In the genomic region with DNA sequence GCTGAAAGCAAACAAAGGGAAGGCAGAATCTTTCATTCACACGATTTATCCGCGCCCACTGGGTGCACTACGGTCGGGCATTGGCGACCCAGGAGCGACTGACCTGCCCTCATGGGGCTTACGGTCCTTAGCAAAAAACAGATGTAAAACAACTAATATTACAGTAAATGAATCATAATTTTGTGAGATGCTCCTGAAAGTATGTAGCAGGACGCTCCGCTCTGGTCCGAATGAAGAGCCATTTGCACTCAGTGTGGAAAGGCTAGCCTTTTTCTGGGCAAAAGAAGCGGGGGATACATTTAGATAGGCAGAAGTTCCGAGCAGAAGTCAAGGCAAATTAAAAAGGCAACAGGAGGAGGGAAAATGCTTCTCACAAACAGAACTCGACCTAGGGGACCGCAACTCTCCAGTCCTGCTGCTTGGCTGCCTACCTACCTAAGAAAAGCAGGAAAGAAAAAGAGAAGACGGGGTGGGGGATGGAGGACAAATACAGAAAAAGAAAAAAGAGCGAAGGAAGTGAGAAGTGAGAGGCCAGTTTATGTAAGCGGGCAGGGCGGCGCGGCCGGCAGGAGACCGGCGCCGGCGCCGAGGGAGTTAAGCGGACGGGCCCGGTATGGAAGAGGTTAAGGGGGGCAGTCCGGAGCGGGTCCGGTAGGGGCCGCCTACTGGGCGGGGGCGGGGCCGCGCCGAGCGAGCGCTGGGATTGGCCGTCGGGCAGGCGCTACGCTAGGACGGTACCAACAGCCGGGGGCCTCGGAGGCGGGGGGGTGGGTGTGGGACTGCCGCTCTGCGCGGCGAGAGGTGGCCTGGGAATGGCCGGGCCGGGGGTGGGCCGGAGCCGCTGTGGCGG, we compare ENCODE assay signal across 1 cellular context.
TF ChIP-seq lines count a peak whose summit lies in the region.

A gene with protein sequence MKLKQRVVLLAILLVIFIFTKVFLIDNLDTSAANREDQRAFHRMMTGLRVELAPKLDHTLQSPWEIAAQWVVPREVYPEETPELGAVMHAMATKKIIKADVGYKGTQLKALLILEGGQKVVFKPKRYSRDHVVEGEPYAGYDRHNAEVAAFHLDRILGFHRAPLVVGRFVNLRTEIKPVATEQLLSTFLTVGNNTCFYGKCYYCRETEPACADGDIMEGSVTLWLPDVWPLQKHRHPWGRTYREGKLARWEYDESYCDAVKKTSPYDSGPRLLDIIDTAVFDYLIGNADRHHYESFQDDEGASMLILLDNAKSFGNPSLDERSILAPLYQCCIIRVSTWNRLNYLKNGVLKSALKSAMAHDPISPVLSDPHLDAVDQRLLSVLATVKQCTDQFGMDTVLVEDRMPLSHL (plus strand): TSS at position 770 of the 850 bp plus-strand sequence. CDS start 17,954 bp downstream, outside the sequence.

TF ChIP-seq in HepG2, 621 proteins besides CTCF, POLR2A, EP300 and RAD21 (continued from another document):
- TF ChIP-seq HMGXB3 (CRISPR knock-in tag; IDR thresholded peaks at IDR 0.05; ENCODE audit: borderline replicate concordance) = no peak
- TF ChIP-seq, protein P1, sequence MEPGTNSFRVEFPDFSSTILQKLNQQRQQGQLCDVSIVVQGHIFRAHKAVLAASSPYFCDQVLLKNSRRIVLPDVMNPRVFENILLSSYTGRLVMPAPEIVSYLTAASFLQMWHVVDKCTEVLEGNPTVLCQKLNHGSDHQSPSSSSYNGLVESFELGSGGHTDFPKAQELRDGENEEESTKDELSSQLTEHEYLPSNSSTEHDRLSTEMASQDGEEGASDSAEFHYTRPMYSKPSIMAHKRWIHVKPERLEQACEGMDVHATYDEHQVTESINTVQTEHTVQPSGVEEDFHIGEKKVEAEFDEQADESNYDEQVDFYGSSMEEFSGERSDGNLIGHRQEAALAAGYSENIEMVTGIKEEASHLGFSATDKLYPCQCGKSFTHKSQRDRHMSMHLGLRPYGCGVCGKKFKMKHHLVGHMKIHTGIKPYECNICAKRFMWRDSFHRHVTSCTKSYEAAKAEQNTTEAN (CRISPR knock-in tag; conservative IDR thresholded peaks at IDR 0.05) = no peak
- no peak for TF ChIP-seq CCAR2 (optimal IDR thresholded peaks at IDR 0.05; ENCODE audit: low read depth, low read length)
